1 cellular context compared by ENCODE assay signal in genomic region chr4:80049402-80049801, GRCh38.
TF ChIP-seq lines count a peak whose summit lies in the region.

No MANE protein-coding gene starts in this region.

TF ChIP-seq in IMR-90, 13 proteins besides CTCF, POLR2A, EP300 and RAD21:
- TF ChIP-seq CEBPB (IDR thresholded peaks at IDR 0.05; ENCODE audit: low read depth, low read length) (no peak), FOS (IDR thresholded peaks at IDR 0.05; ENCODE audit: low read depth, low read length) (no peak), CHD1 (IDR thresholded peaks at IDR 0.05; ENCODE audit: low read depth, low read length) (no peak), RFX5 (IDR thresholded peaks at IDR 0.05; ENCODE audit: low read depth, low read length) (no peak), BHLHE40 (IDR thresholded peaks at IDR 0.05; ENCODE audit: low read depth, low read length) (no peak), RCOR1 (IDR thresholded peaks at IDR 0.05; ENCODE audit: insufficient replicate concordance, low read length) (no peak), ELK1 (IDR thresholded peaks at IDR 0.05; ENCODE audit: borderline replicate concordance, low read depth, low read length) (no peak), MAFK (IDR thresholded peaks at IDR 0.05; ENCODE audit: low read depth, low read length) (no peak), SMC3 (IDR thresholded peaks at IDR 0.05; ENCODE audit: low read depth, low read length) (no peak), USF2 (IDR thresholded peaks at IDR 0.05; ENCODE audit: low read depth, low read length) (no peak), NFE2L2 (IDR thresholded peaks at IDR 0.05; ENCODE audit: low read depth, low read length) (no peak), MXI1 (IDR thresholded peaks at IDR 0.05; ENCODE audit: borderline replicate concordance, low read depth, low read length) (no peak), MAZ (IDR thresholded peaks at IDR 0.05; ENCODE audit: borderline replicate concordance, low read depth, low read length) (no peak)
